Comparison of ENCODE assay signal across 8 cellular contexts in the genomic region with DNA sequence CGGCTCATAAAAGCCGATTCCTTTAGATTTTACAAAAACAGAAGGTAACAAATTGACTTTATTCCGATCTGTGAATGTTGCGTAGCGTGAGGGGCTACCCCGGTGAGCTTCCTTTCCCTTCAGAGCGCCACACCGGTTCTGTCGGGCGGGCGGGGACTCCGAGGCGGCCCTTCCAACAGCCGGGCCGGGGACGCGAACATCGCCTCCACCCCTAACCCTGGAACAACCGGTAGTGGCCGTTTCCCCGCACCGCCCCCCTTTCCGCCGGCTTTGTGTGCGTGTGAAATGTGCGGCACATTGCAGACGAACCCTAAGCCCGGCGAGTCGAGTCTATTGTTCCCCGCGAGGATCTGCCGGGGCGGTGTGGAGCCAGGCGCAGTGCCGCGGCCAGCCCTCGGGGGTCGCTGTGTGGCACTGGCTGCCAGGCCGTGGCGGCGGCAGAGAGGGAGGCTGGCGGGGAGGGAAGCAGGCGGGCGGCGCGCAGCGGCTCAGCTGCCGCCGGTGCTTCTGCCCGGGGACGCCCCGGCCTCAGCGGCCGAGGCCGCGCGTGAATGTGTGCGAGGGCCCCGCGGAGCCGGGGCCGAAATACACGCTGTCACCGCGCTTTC. TPM values are rescaled to one million over a fixed set of nuclear protein-coding genes. Genes with fewer than 3 reads are reported as not detected.
DNase-seq lines count a peak whose midpoint lies in the region; ATAC-seq and TF ChIP-seq lines count a peak whose summit lies in the region.

No MANE protein-coding gene starts in this region.

- no peaks in the 10 kb centered on the region for H3K27me3 Mint-ChIP-seq in CD14-positive monocyte (ENCODE audit: low read depth in 3 of 3)
- no peaks in the 10 kb centered on the region for H3K27me3 Mint-ChIP-seq in activated CD4-positive, alpha-beta T cell treated with anti-CD3 and anti-CD28 coated beads, Interleukin-2, amount 10 ng/mL, durations not matched to agents 24 days and 14 days

- H3K4me3 Mint-ChIP-seq in CD14-positive monocyte = peak overlapping the region; percentile 98 to 99
- peak overlapping the region; percentile 91 for H3K4me3 Mint-ChIP-seq in activated CD4-positive, alpha-beta T cell treated with anti-CD3 and anti-CD28 coated beads, Interleukin-2, amount 10 ng/mL, durations not matched to agents 24 days and 14 days

- peaks cover 0 to 4% (median 0%) of the 10 kb centered on the region in 7 donors for H3K9me3 Mint-ChIP-seq in CD14-positive monocyte
- H3K9me3 Mint-ChIP-seq in activated CD4-positive, alpha-beta T cell treated with anti-CD3 and anti-CD28 coated beads, Interleukin-2, amount 10 ng/mL, durations not matched to agents 24 days and 14 days = no peaks in the 10 kb centered on the region

- peak; percentile 98 for TF ChIP-seq CTCF in CD14-positive monocyte (IDR thresholded peaks at IDR 0.05)

- H3K36me3 Mint-ChIP-seq in CD14-positive monocyte = peaks cover 0 to 3% of the 10 kb centered on the region in 2 donors
- peaks cover 19% of the 10 kb centered on the region for H3K36me3 Mint-ChIP-seq in activated CD4-positive, alpha-beta T cell treated with anti-CD3 and anti-CD28 coated beads, Interleukin-2, amount 10 ng/mL, durations not matched to agents 24 days and 14 days (ENCODE audit: low read depth)

- ATAC-seq in GM19328 (IDR thresholded peaks at IDR 0.05; ENCODE audit: unreplicated experiment) (peak; percentile 46), HG03469 (IDR thresholded peaks at IDR 0.05; ENCODE audit: unreplicated experiment) (peak; percentile 46), left lobe of liver (peak; percentile 78)

- H3K4me1 Mint-ChIP-seq in CD14-positive monocyte = peaks cover 39% of the 10 kb centered on the region
- peaks cover 27% of the 10 kb centered on the region for H3K4me1 Mint-ChIP-seq in activated CD4-positive, alpha-beta T cell treated with anti-CD3 and anti-CD28 coated beads, Interleukin-2, amount 10 ng/mL, durations not matched to agents 24 days and 14 days

- DNase-seq in CD14-positive monocyte (ENCODE audit: low spot score) = peak; percentile 95
- peak; percentile 73 for DNase-seq in NCI-H524 treated with DMSO at 0.1 percent for 48 hours (lab: John Stamatoyannopoulos, UW)
- DNase-seq in activated CD4-positive, alpha-beta T cell treated with anti-CD3 and anti-CD28 coated beads, Interleukin-2, amount 10 ng/mL, durations not matched to agents 24 days and 14 days = peak; percentile 99
- DNase-seq in cortex of kidney (lab: John Stamatoyannopoulos, UW) = peak; percentile 60
- DNase-seq in left lobe of liver (ENCODE audit: low spot score) = peak; percentile 99
- DNase-seq in stimulated activated CD4-positive, alpha-beta T cell treated with anti-CD3 and anti-CD28 coated beads, Interleukin-2, amount 100 ng/mL, for 24 hours = peak; percentile 93 to 94

- peak overlapping the region; percentile 98 to 99 (median 98) for H3K27ac Mint-ChIP-seq in CD14-positive monocyte
- H3K27ac Mint-ChIP-seq in activated CD4-positive, alpha-beta T cell treated with anti-CD3 and anti-CD28 coated beads, Interleukin-2, amount 10 ng/mL, durations not matched to agents 24 days and 14 days = peak overlapping the region; percentile 99

- intact Hi-C loops in CD14-positive monocyte (cut with micrococcal nuclease) = loop anchor here in 1 of 2 donors (5.0 to 10.0 kb wide), 3 partner anchors 184 to 514 kb away; partner anchors contain the start of genes ANO6 and SCAF11
- intact Hi-C loops in activated CD4-positive, alpha-beta T cell treated with anti-CD3 and anti-CD28 coated beads, Interleukin-2, amount 10 ng/mL, durations not matched to agents 24 days and 14 days (cut with micrococcal nuclease) = loop anchor here (1.0 to 10.0 kb wide), 8 partner anchors 58 to 1979 kb away; partner anchors contain the start of genes RPAP3 and SLC38A2

RNA-seq across cellular contexts. Expression of gene ARID2, which starts 0.8 kb away (rescaled TPM):
- 1 to 10 TPM; 3.0 to 4.7 TPM for polyA plus RNA-seq in CD14-positive monocyte
- total RNA-seq in activated CD4-positive, alpha-beta T cell treated with anti-CD3 and anti-CD28 coated beads, Interleukin-2, amount 10 ng/mL, durations not matched to agents 24 days and 14 days = 36.4 and 37.8 TPM in 2 replicates
- total RNA-seq in left lobe of liver = 9.4 TPM

Comparison
In these comparisons a context has a peak if more than half of its experiments do, and no peak if none do; other contexts are left out.
1. Peak in every context shown above with its lines: DNase-seq and ATAC-seq.